ENCODE assay signal across 8 cellular contexts in the genomic region with DNA sequence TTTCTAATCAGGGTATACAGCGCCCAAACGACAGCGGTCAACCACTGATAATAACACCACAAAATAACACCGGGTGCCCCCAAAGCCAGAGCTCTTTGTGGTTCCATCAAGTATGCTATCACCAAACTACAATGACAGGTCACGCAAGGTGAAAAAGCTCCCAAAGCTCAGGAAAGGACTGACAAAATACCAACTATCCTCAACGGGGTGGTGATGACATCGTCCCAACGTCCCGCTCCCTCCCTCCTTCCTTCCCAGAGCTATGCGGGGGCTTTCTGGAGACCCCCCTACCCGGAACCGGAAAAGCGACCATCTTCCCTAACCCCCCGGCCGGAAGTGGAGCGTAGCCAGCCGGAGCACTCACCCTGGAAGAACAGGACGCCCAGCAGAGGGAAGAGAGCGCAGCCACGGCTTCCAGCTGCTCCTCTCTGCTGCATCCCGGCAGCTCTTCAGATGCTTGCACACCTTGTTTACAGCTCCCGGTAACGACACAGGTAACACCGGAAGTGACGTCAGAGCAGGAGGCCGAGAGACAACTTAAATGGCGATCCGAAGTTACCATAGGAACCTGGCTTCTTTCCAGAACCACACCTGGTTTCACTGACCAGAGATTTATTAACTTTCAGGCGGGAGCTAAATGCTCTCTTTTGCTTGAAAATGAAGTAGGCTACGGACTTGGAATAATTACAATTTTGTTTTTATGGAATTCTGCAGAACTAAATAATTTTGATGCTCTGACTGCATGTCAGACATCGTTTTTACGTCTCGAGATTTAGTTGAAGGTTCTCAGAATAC. TPM values are rescaled to one million over a fixed set of nuclear protein-coding genes. Genes with fewer than 3 reads are reported as not detected.
DNase-seq lines count a peak whose midpoint lies in the region; ATAC-seq and TF ChIP-seq lines count a peak whose summit lies in the region.

MPZL3 (minus strand) TSS at position 508 of the 795 bp plus-strand sequence; CDS start at position 437, 71 bp downstream.

- TF ChIP-seq CTCF in DOHH2 (IDR thresholded peaks at IDR 0.05; ENCODE audit: low read depth, low read length, poor library complexity, severe bottlenecking) (no peak), HFFc6 (IDR thresholded peaks at IDR 0.05) (no peak), osteocyte (IDR thresholded peaks at IDR 0.05) (no peak), thoracic aorta (IDR thresholded peaks at IDR 0.05) (no peak)

- DNase-seq in HFFc6 (no peak), NCI-H128 (lab: John Stamatoyannopoulos, UW; ENCODE audit: unreplicated experiment) (peak; percentile 87), T follicular helper cell (ENCODE audit: low read depth) (peak; percentile 79), Right ventricle myocardium superior (peak; percentile 73), osteocyte (ENCODE audit: extremely low spot score, unreplicated experiment) (no peak), thoracic aorta (ENCODE audit: low spot score) (no peak)
- peak; percentile 59 for DNase-seq in activated naive CD8-positive, alpha-beta T cell treated with anti-CD3 and anti-CD28 coated beads, Interleukin-2, amount 50 U/mL, for 16 hours (ENCODE audit: low read depth, low spot score)

- intact Hi-C loops in Right ventricle myocardium superior (cut with DNase I) = no loop called here

- H3K79me2 ChIP-seq in DOHH2 (ENCODE audit: control insufficient read depth, low read length) = peaks cover 17% of the 10 kb centered on the region

- no peaks in the 10 kb centered on the region for H3K9me2 ChIP-seq in DOHH2 (replicated peaks; ENCODE audit: control insufficient read depth, low read length)

- H3K4me2 ChIP-seq in DOHH2 (ENCODE audit: low read length) = peak within 1 kb of the TSS; percentile 76

- no peaks in the 10 kb centered on the region for H3K27me3 ChIP-seq in DOHH2 (ENCODE audit: control insufficient read depth, low read length)
- H3K27me3 ChIP-seq in thoracic aorta (replicated peaks; ENCODE audit: insufficient read depth) = no peaks in the 10 kb centered on the region

- no peaks in the 10 kb centered on the region for H3K9me3 ChIP-seq in DOHH2 (ENCODE audit: control insufficient read depth, insufficient read depth, low read length)
- H3K9me3 ChIP-seq in thoracic aorta = no peaks in the 10 kb centered on the region

- peaks cover 15% of the 10 kb centered on the region; the same call in 1 of the 2 replicates for H3F3A ChIP-seq in DOHH2 (ENCODE audit: control insufficient read depth, insufficient read depth)

- H3K27ac Mint-ChIP-seq in HFFc6 (no peak within 1 kb of the TSS), osteocyte (ENCODE audit: unreplicated experiment) (peak within 1 kb of the TSS; percentile 79)

- no peaks in the 10 kb centered on the region for H3K36me3 ChIP-seq in DOHH2 (ENCODE audit: control insufficient read depth, low read length)
- H3K36me3 ChIP-seq in thoracic aorta = no peaks in the 10 kb centered on the region

- H3K27me3 Mint-ChIP-seq in HFFc6 (ENCODE audit: insufficient read depth) (peaks cover 13% of the 10 kb centered on the region), osteocyte (ENCODE audit: unreplicated experiment) (peaks cover 44% of the 10 kb centered on the region)

- H3K4me3 ChIP-seq in DOHH2 (ENCODE audit: low read length) (peak within 1 kb of the TSS; percentile 81), thoracic aorta (peak within 1 kb of the TSS; percentile 76)

- peak; percentile 88 for ATAC-seq in Right ventricle myocardium superior (ENCODE audit: poor library complexity)
- ATAC-seq in thoracic aorta (ENCODE audit: insufficient number of reproducible peaks, low FRiP score, low read depth) = no peak

- H3K4me1 ChIP-seq in DOHH2 (ENCODE audit: control insufficient read depth, low read length) (peaks cover 15% of the 10 kb centered on the region), thoracic aorta (ENCODE audit: control insufficient read depth in 1 of 2, low read depth in 2 of 2) (peaks cover 0 to 3% of the 10 kb centered on the region in 2 donors)

- H3K27ac ChIP-seq in DOHH2 (ENCODE audit: low read depth, low read length) (peak within 1 kb of the TSS; percentile 48), thoracic aorta (peak within 1 kb of the TSS in 1 of 2 donors; percentile 32)

- H3K36me3 Mint-ChIP-seq in HFFc6 (ENCODE audit: low read depth) (no peaks in the 10 kb centered on the region), osteocyte (ENCODE audit: unreplicated experiment) (peaks cover 6% of the 10 kb centered on the region)

- H4K20me1 ChIP-seq in DOHH2 (ENCODE audit: control insufficient read depth, insufficient read depth, low read depth, low read length) = no peaks in the 10 kb centered on the region

- peak within 1 kb of the TSS; percentile 63; the same call in 1 of the 2 replicates for H3K4me3 Mint-ChIP-seq in HFFc6
- H3K4me3 Mint-ChIP-seq in osteocyte (ENCODE audit: unreplicated experiment) = peak within 1 kb of the TSS; percentile 84

- H3K9me3 Mint-ChIP-seq in HFFc6 (no peaks in the 10 kb centered on the region), osteocyte (ENCODE audit: unreplicated experiment) (peaks cover 8% of the 10 kb centered on the region)

- H3K4me1 Mint-ChIP-seq in HFFc6 (ENCODE audit: low read depth) (peaks cover 9% of the 10 kb centered on the region; the same call in 1 of the 2 replicates), osteocyte (ENCODE audit: unreplicated experiment) (peaks cover 9% of the 10 kb centered on the region)

RNA-seq across cellular contexts. Expression of gene MPZL3, which starts in this region (rescaled TPM):
- under 1 TPM in 2 of 6 experiments, not detected in 4; 0.21 to 0.33 TPM for total RNA-seq in HFFc6 (2021; fragmentation: NEBNext Ultra II Directional; extraction: Animal tissue kit (Norgen Biotek cat#: 25700))
- 1.8 TPM for total RNA-seq in Right ventricle myocardium superior
- total RNA-seq in osteocyte = 0.37 and 0.40 TPM in 2 replicates
- total RNA-seq in thoracic aorta = 1 to 10 TPM in 1 of 2 donors, under 1 TPM in 1; 0.41 to 3.2 TPM

Comparison
In these comparisons a context has a peak if more than half of its experiments do, and no peak if none do; other contexts are left out.
1. DNase-seq: peak in NCI-H128 (single experiment), T follicular helper cell (single experiment), activated naive CD8-positive, alpha-beta T cell treated with anti-CD3 and anti-CD28 coated beads, Interleukin-2, amount 50 U/mL, for 16 hours (single experiment) and Right ventricle myocardium superior (single experiment); none in HFFc6 (single experiment), osteocyte (single experiment) and thoracic aorta (single experiment).